ENCODE assay signal across 1 cellular context in the genomic region with DNA sequence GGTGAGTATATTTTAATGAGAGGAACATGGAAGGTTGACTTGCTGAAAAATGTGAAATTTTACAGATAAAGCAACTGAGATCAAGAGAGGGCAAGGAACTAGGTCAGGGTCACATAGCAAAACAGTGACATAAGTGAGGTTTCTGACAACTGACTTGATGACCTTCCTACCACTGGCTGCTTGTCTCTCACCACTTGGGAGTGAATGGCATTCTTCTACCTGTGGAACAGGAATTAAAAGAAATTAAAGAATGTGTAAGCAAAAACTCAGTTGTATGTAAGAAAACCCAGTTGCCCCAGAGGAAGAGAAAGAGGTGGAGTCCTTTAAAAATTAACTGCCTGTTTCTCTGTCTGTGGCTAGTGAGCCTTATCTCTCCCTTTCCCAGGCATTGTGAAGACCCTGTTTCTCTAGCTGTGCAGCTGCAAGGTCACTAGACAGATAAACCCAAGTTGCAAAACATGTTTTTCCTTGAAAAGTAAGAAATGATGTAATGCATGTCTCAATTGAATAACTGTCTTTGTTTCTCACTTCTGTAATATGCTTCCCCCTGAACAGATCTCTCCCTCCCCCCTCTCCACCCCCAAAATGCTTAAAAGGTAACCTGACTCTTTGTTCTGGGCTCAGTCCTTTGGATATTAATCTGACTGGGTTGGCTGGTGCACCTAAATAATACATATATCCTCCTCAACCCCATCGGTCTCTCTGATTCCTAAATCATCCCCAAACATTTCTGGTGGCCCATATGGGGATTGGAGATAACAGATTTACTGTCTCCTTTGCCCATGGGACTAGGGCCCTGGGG.
A peak's percentile ranks its signal among the peaks of the same experiment; 100 is the strongest.
TF ChIP-seq lines count a peak whose summit lies in the region.

No MANE protein-coding gene starts in this region.

TF ChIP-seq in HepG2, 621 proteins besides CTCF, POLR2A, EP300 and RAD21 (continued from another document and continues in another):
- TF ChIP-seq DBP (CRISPR knock-in tag; IDR thresholded peaks at IDR 0.05; ENCODE audit: not compliant biosample characterization) (no peak), DRAP1 (CRISPR knock-in tag; IDR thresholded peaks at IDR 0.05) (peak; percentile 72), ZNF3 (CRISPR knock-in tag; IDR thresholded peaks at IDR 0.05) (peak; percentile 65), ZNF879 (CRISPR knock-in tag; IDR thresholded peaks at IDR 0.05) (no peak), TAF1 (CRISPR knock-in tag; IDR thresholded peaks at IDR 0.05) (peak; percentile 23; the same call in 1 of the 2 replicates), NR2F6 (IDR thresholded peaks at IDR 0.05) (peak; percentile 84), NR2F6 (CRISPR knock-in tag; IDR thresholded peaks at IDR 0.05) (peak; percentile 70), IKZF4 (CRISPR knock-in tag; IDR thresholded peaks at IDR 0.05; ENCODE audit: borderline replicate concordance, low read depth, not compliant biosample characterization) (no peak), ZNF792 (CRISPR knock-in tag; IDR thresholded peaks at IDR 0.05) (no peak), HIVEP1 (CRISPR knock-in tag; IDR thresholded peaks at IDR 0.05) (no peak; the same call in 1 of the 2 replicates), AHDC1 (CRISPR knock-in tag; IDR thresholded peaks at IDR 0.05; ENCODE audit: borderline replicate concordance) (peak; percentile 87), MAZ (IDR thresholded peaks at IDR 0.05; ENCODE audit: borderline replicate concordance, low read depth, low read length) (no peak), MAZ (CRISPR knock-in tag; IDR thresholded peaks at IDR 0.05; ENCODE audit: low read depth) (peak; percentile 64), ONECUT2 (CRISPR knock-in tag; IDR thresholded peaks at IDR 0.05) (peak; percentile 58; the same call in 1 of the 2 replicates), FOXK1 (CRISPR knock-in tag; IDR thresholded peaks at IDR 0.05; ENCODE audit: borderline replicate concordance, low read depth) (peak; percentile 96), ZNF558 (CRISPR knock-in tag; IDR thresholded peaks at IDR 0.05; ENCODE audit: borderline replicate concordance) (no peak), ZNF256 (CRISPR knock-in tag; conservative IDR thresholded peaks at IDR 0.05) (0 out of 2 replicates have a peak, but pooled peaks have one; percentile 47), SMAD9 (CRISPR knock-in tag; IDR thresholded peaks at IDR 0.05) (no peak), GPN1 (CRISPR knock-in tag; IDR thresholded peaks at IDR 0.05; ENCODE audit: borderline replicate concordance) (no peak), FOXO4 (CRISPR knock-in tag; conservative IDR thresholded peaks at IDR 0.05) (no peak), E2F2 (CRISPR knock-in tag; IDR thresholded peaks at IDR 0.05; ENCODE audit: borderline replicate concordance) (no peak), ZNF724P (CRISPR knock-in tag; IDR thresholded peaks at IDR 0.05; ENCODE audit: borderline replicate concordance) (no peak), SMAD1 (CRISPR knock-in tag; IDR thresholded peaks at IDR 0.05; ENCODE audit: borderline replicate concordance, low read depth) (no peak), ZNF333 (CRISPR knock-in tag; IDR thresholded peaks at IDR 0.05; ENCODE audit: borderline replicate concordance) (no peak), ZSCAN31 (CRISPR knock-in tag; IDR thresholded peaks at IDR 0.05; ENCODE audit: low read depth) (peak; percentile 52; the same call in 1 of the 2 replicates), ZNF562 (CRISPR knock-in tag; IDR thresholded peaks at IDR 0.05; ENCODE audit: borderline replicate concordance) (no peak)
- TF ChIP-seq, protein P1, sequence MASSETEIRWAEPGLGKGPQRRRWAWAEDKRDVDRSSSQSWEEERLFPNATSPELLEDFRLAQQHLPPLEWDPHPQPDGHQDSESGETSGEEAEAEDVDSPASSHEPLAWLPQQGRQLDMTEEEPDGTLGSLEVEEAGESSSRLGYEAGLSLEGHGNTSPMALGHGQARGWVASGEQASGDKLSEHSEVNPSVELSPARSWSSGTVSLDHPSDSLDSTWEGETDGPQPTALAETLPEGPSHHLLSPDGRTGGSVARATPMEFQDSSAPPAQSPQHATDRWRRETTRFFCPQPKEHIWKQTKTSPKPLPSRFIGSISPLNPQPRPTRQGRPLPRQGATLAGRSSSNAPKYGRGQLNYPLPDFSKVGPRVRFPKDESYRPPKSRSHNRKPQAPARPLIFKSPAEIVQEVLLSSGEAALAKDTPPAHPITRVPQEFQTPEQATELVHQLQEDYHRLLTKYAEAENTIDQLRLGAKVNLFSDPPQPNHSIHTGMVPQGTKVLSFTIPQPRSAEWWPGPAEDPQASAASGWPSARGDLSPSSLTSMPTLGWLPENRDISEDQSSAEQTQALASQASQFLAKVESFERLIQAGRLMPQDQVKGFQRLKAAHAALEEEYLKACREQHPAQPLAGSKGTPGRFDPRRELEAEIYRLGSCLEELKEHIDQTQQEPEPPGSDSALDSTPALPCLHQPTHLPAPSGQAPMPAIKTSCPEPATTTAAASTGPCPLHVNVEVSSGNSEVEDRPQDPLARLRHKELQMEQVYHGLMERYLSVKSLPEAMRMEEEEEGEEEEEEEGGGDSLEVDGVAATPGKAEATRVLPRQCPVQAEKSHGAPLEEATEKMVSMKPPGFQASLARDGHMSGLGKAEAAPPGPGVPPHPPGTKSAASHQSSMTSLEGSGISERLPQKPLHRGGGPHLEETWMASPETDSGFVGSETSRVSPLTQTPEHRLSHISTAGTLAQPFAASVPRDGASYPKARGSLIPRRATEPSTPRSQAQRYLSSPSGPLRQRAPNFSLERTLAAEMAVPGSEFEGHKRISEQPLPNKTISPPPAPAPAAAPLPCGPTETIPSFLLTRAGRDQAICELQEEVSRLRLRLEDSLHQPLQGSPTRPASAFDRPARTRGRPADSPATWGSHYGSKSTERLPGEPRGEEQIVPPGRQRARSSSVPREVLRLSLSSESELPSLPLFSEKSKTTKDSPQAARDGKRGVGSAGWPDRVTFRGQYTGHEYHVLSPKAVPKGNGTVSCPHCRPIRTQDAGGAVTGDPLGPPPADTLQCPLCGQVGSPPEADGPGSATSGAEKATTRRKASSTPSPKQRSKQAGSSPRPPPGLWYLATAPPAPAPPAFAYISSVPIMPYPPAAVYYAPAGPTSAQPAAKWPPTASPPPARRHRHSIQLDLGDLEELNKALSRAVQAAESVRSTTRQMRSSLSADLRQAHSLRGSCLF (CRISPR knock-in tag; IDR thresholded peaks at IDR 0.05; ENCODE audit: borderline replicate concordance), result 0 out of 2 replicates have a peak, but pooled peaks have one; percentile 58
- TF ChIP-seq, protein P2, sequence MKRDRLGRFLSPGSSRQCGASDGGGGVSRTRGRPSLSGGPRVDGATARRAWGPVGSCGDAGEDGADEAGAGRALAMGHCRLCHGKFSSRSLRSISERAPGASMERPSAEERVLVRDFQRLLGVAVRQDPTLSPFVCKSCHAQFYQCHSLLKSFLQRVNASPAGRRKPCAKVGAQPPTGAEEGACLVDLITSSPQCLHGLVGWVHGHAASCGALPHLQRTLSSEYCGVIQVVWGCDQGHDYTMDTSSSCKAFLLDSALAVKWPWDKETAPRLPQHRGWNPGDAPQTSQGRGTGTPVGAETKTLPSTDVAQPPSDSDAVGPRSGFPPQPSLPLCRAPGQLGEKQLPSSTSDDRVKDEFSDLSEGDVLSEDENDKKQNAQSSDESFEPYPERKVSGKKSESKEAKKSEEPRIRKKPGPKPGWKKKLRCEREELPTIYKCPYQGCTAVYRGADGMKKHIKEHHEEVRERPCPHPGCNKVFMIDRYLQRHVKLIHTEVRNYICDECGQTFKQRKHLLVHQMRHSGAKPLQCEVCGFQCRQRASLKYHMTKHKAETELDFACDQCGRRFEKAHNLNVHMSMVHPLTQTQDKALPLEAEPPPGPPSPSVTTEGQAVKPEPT (CRISPR knock-in tag; IDR thresholded peaks at IDR 0.05; ENCODE audit: low read depth), result 0 out of 2 replicates have a peak, but pooled peaks have one; percentile 40
- TF ChIP-seq, protein P3, sequence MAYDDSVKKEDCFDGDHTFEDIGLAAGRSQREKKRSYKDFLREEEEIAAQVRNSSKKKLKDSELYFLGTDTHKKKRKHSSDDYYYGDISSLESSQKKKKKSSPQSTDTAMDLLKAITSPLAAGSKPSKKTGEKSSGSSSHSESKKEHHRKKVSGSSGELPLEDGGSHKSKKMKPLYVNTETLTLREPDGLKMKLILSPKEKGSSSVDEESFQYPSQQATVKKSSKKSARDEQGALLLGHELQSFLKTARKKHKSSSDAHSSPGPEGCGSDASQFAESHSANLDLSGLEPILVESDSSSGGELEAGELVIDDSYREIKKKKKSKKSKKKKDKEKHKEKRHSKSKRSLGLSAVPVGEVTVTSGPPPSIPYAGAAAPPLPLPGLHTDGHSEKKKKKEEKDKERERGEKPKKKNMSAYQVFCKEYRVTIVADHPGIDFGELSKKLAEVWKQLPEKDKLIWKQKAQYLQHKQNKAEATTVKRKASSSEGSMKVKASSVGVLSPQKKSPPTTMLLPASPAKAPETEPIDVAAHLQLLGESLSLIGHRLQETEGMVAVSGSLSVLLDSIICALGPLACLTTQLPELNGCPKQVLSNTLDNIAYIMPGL (CRISPR knock-in tag; IDR thresholded peaks at IDR 0.05; ENCODE audit: borderline replicate concordance in 1 of 2, low read depth in 1 of 2), result peak in 1 of 2 experiments; percentile 17; a peak in 1 of 4 replicates
- TF ChIP-seq, protein P4, sequence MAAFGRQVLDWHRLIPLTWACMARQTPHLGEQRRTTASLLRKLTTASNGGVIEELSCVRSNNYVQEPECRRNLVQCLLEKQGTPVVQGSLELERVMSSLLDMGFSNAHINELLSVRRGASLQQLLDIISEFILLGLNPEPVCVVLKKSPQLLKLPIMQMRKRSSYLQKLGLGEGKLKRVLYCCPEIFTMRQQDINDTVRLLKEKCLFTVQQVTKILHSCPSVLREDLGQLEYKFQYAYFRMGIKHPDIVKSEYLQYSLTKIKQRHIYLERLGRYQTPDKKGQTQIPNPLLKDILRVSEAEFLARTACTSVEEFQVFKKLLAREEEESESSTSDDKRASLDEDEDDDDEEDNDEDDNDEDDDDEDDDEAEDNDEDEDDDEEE (CRISPR knock-in tag; IDR thresholded peaks at IDR 0.05), result no peak
